In the genomic region with DNA sequence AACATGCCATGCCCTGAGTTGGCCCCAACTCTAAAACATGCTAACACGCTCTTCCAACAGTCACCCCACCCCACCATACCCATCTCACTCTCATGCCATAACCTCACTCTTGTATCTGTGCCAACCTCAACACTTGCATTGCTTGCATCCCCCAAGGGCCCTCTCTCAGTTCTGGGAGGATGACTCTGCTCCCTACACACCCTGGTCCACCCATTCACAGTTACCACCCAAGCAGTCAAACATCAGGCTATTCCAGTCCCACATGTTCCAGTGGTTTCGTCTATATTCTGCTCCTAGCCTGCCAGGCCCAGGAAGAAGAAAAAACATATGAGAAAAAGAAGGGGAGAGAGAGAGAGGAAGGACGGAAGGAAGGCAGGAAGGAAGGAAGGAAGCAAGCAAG, we compare ENCODE assay signal across 36 cellular contexts. TPM values are rescaled to one million over a fixed set of nuclear protein-coding genes. Genes with fewer than 3 reads are reported as not detected.
"Had no signal": no experiment of that assay in that cellular context is flagged by ENCODE, and none has a peak within 500 bp of the region (broad histone marks: within the 10 kb centered on the region; RNA-seq: fewer than 3 reads in every experiment).

No MANE protein-coding gene starts in this region.

- H3K4me1 Mint-ChIP-seq: activated CD4-positive, alpha-beta T cell treated with anti-CD3 and anti-CD28 coated beads for 36 hours; activated CD4-positive, alpha-beta T cell treated with anti-CD3 and anti-CD28 coated beads, Interleukin-2, amount 10 ng/mL, durations not matched to agents 24 days and 14 days; activated CD8-positive, alpha-beta memory T cell treated with anti-CD3 and anti-CD28 coated beads, Interleukin-2, amount 10 ng/mL, durations not matched to agents 7 days and 5 days; activated naive CD4-positive, alpha-beta T cell treated with anti-CD3 and anti-CD28 coated beads, Interleukin-2, amount 50 U/mL, for 24 hours; activated naive CD8-positive, alpha-beta T cell treated with anti-CD3 and anti-CD28 coated beads for 36 hours; activated naive CD8-positive, alpha-beta T cell treated with anti-CD3 and anti-CD28 coated beads, Interleukin-2, amount 50 U/mL, for 24 hours had no signal

- H3K4me1 ChIP-seq: adrenal gland, body of pancreas, foreskin keratinocyte, gastrocnemius medialis, heart left ventricle had no signal

- H3K27me3 Mint-ChIP-seq: activated CD4-positive, alpha-beta memory T cell treated with anti-CD3 and anti-CD28 coated beads for 36 hours; activated CD4-positive, alpha-beta T cell treated with anti-CD3 and anti-CD28 coated beads for 36 hours; activated CD8-positive, alpha-beta memory T cell treated with anti-CD3 and anti-CD28 coated beads, Interleukin-2, amount 10 ng/mL, durations not matched to agents 7 days and 5 days; activated naive CD4-positive, alpha-beta T cell treated with anti-CD3 and anti-CD28 coated beads, Interleukin-2, amount 50 U/mL, for 24 hours; activated naive CD8-positive, alpha-beta T cell treated with anti-CD3 and anti-CD28 coated beads for 36 hours; activated naive CD8-positive, alpha-beta T cell treated with anti-CD3 and anti-CD28 coated beads, Interleukin-2, amount 50 U/mL, for 24 hours; dendritic cell treated with granulocyte-macrophage colony-stimulating factor and Interleukin-4, amounts not matched to agents 40 ng/mL and 50 ng/mL, for 4 days had no signal

- H3K4me3 ChIP-seq: adrenal gland, body of pancreas, cardiac muscle cell, coronary artery, dorsolateral prefrontal cortex, gastrocnemius medialis, heart left ventricle, hepatocyte had no signal

- H3K36me3 Mint-ChIP-seq: activated CD4-positive, alpha-beta memory T cell treated with anti-CD3 and anti-CD28 coated beads for 36 hours; activated naive CD8-positive, alpha-beta T cell treated with anti-CD3 and anti-CD28 coated beads for 36 hours had no signal

- H3K27ac Mint-ChIP-seq: activated CD4-positive, alpha-beta memory T cell treated with anti-CD3 and anti-CD28 coated beads for 36 hours; activated CD4-positive, alpha-beta T cell treated with anti-CD3 and anti-CD28 coated beads for 36 hours; activated CD4-positive, alpha-beta T cell treated with anti-CD3 and anti-CD28 coated beads, Interleukin-2, amount 10 ng/mL, durations not matched to agents 24 days and 14 days; activated CD8-positive, alpha-beta memory T cell treated with anti-CD3 and anti-CD28 coated beads, Interleukin-2, amount 10 ng/mL, durations not matched to agents 7 days and 5 days; activated CD8-positive, alpha-beta T cell treated with anti-CD3 and anti-CD28 coated beads, Interleukin-2, amount 10 ng/mL, durations not matched to agents 7 days and 5 days; activated naive CD4-positive, alpha-beta T cell treated with anti-CD3 and anti-CD28 coated beads for 36 hours; activated naive CD4-positive, alpha-beta T cell treated with anti-CD3 and anti-CD28 coated beads, Interleukin-2, amount 50 U/mL, for 24 hours; activated naive CD8-positive, alpha-beta T cell treated with anti-CD3 and anti-CD28 coated beads for 36 hours; activated naive CD8-positive, alpha-beta T cell treated with anti-CD3 and anti-CD28 coated beads, Interleukin-2, amount 50 U/mL, for 24 hours; activated T-helper 1 cell treated with anti-CD3 and anti-CD28 coated beads, Interleukin-12 subunit alpha, Interleukin-12 subunit beta, Interleukin-2, Interleukin-4 antibody, amounts not matched to agents 30 ng/mL and 10 ng/mL and 1 ng/mL, durations not matched to agents 14 hours and 24 hours and 36 hours; activated T-helper 2 cell treated with anti-CD3 and anti-CD28 coated beads, Interferon-gamma antibody, Interleukin-2, Interleukin-4, amounts not matched to agents 10 μg/mL and 5 μg/mL and 100 μg/mL, durations not matched to agents 14 hours and 24 hours and 36 hours; dendritic cell treated with granulocyte-macrophage colony-stimulating factor and Interleukin-4, amounts not matched to agents 40 ng/mL and 50 ng/mL, for 4 days; endodermal cell had no signal

- DNase-seq: activated CD4-positive, alpha-beta memory T cell treated with anti-CD3 and anti-CD28 coated beads for 36 hours; activated CD4-positive, alpha-beta T cell treated with anti-CD3 and anti-CD28 coated beads for 36 hours; activated CD4-positive, alpha-beta T cell treated with anti-CD3 and anti-CD28 coated beads, Interleukin-2, amount 10 ng/mL, durations not matched to agents 24 days and 14 days; activated CD4-positive, CD25-positive, alpha-beta regulatory T cell; activated CD4-positive, CD25-positive, alpha-beta regulatory T cell treated with anti-CD3 and anti-CD28 coated beads, Interleukin-2, amount 50 U/mL, for 72 hours; activated CD8-positive, alpha-beta memory T cell treated with anti-CD3 and anti-CD28 coated beads, Interleukin-2, amount 10 ng/mL, durations not matched to agents 7 days and 5 days; activated CD8-positive, alpha-beta memory T cell treated with anti-CD3 and anti-CD28 coated beads, Interleukin-2, amount 50 U/mL, for 4 hours; activated CD8-positive, alpha-beta T cell treated with anti-CD3 and anti-CD28 coated beads, Interleukin-2, amount 10 ng/mL, durations not matched to agents 7 days and 5 days; activated effector memory CD4-positive, alpha-beta T cell treated with anti-CD3 and anti-CD28 coated beads, Interleukin-2, amount 50 U/mL, for 16 hours; activated naive CD4-positive, alpha-beta T cell treated with anti-CD3 and anti-CD28 coated beads for 36 hours; activated naive CD8-positive, alpha-beta T cell treated with anti-CD3 and anti-CD28 coated beads for 36 hours; activated naive CD8-positive, alpha-beta T cell treated with anti-CD3 and anti-CD28 coated beads, Interleukin-2, amount 50 U/mL, for 24 hours; activated T-cell treated with anti-CD3 and anti-CD28 coated beads, Interleukin-2, amount 50 U/mL, for 1 hour; activated T-cell treated with anti-CD3 and anti-CD28 coated beads, Interleukin-2, amount 50 U/mL, for 48 hours; adrenal gland; amygdala; aorta; body of pancreas; central memory CD4-positive, alpha-beta T cell; cerebellar nuclear complex; dorsolateral prefrontal cortex; effector memory CD4-positive, alpha-beta T cell; endodermal cell; erythroblast; foreskin keratinocyte; gastrocnemius medialis; glutamatergic neuron; heart left ventricle; T-helper 2 cell had no signal

- H3K9me3 ChIP-seq: body of pancreas, gastrocnemius medialis had no signal

- H3K4me3 Mint-ChIP-seq: activated CD4-positive, alpha-beta memory T cell treated with anti-CD3 and anti-CD28 coated beads for 36 hours; activated CD4-positive, alpha-beta T cell treated with anti-CD3 and anti-CD28 coated beads for 36 hours; activated CD4-positive, alpha-beta T cell treated with anti-CD3 and anti-CD28 coated beads, Interleukin-2, amount 10 ng/mL, durations not matched to agents 24 days and 14 days; activated CD8-positive, alpha-beta memory T cell treated with anti-CD3 and anti-CD28 coated beads, Interleukin-2, amount 10 ng/mL, durations not matched to agents 7 days and 5 days; activated CD8-positive, alpha-beta T cell treated with anti-CD3 and anti-CD28 coated beads, Interleukin-2, amount 10 ng/mL, durations not matched to agents 7 days and 5 days; activated naive CD4-positive, alpha-beta T cell treated with anti-CD3 and anti-CD28 coated beads for 36 hours; activated naive CD4-positive, alpha-beta T cell treated with anti-CD3 and anti-CD28 coated beads, Interleukin-2, amount 50 U/mL, for 24 hours; activated naive CD8-positive, alpha-beta T cell treated with anti-CD3 and anti-CD28 coated beads for 36 hours; activated naive CD8-positive, alpha-beta T cell treated with anti-CD3 and anti-CD28 coated beads, Interleukin-2, amount 50 U/mL, for 24 hours; activated T-helper 1 cell treated with anti-CD3 and anti-CD28 coated beads, Interleukin-12 subunit alpha, Interleukin-12 subunit beta, Interleukin-2, Interleukin-4 antibody, amounts not matched to agents 30 ng/mL and 10 ng/mL and 1 ng/mL, durations not matched to agents 14 hours and 24 hours and 36 hours; dendritic cell treated with granulocyte-macrophage colony-stimulating factor and Interleukin-4, amounts not matched to agents 40 ng/mL and 50 ng/mL, for 4 days; endodermal cell had no signal

- ATAC-seq: activated CD4-positive, alpha-beta T cell treated with anti-CD3 and anti-CD28 coated beads for 36 hours; activated CD8-positive, alpha-beta memory T cell treated with anti-CD3 and anti-CD28 coated beads, Interleukin-2, amount 10 ng/mL, durations not matched to agents 7 days and 5 days; activated CD8-positive, alpha-beta T cell treated with anti-CD3 and anti-CD28 coated beads, Interleukin-2, amount 10 ng/mL, durations not matched to agents 7 days and 5 days; activated naive CD8-positive, alpha-beta T cell treated with anti-CD3 and anti-CD28 coated beads, Interleukin-2, amount 50 U/mL, for 24 hours; body of pancreas; foreskin keratinocyte; gastrocnemius medialis; heart left ventricle had no signal

- H3K27me3 ChIP-seq: adrenal gland, body of pancreas, cardiac muscle cell, dorsolateral prefrontal cortex, foreskin keratinocyte, gastrocnemius medialis, heart left ventricle, hepatocyte had no signal

- H3K36me3 ChIP-seq: adrenal gland, cardiac muscle cell, gastrocnemius medialis, heart left ventricle had no signal

- H3K27ac ChIP-seq: adrenal gland, body of pancreas, cardiac muscle cell, coronary artery, dorsolateral prefrontal cortex, foreskin keratinocyte, gastrocnemius medialis, heart left ventricle, hepatocyte had no signal

RNA-seq across cellular contexts. Expression of gene GBP6, which starts 31.0 kb away (rescaled TPM):
- polyA plus RNA-seq: cardiac muscle cell, hepatocyte had no signal
